In the genomic region with DNA sequence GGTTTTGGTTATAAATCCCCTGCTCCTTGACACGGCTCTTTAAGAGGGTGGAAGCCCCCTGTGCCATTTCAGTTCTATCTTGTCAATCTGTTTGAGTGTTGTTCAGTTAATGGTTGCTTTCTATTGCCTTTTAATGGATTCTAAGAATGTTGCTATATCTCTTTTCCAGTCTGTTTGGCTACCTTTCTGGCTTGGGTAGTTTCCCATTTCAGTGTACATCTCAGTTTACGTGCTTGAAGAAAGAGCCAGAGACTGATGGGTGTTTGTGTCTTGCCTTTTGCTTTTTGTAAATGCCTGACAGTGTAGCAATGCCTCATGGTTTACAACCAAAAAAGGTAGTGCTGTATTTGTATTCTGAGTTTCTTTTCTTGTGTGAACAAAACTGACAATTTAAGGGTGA, we compare ENCODE assay signal across 1 cellular context.
TF ChIP-seq lines count a peak whose summit lies in the region.

No MANE protein-coding gene starts in this region.

TF ChIP-seq in HCT116, 20 proteins besides CTCF, POLR2A, EP300 and RAD21 (continued from another document):
- TF ChIP-seq, protein P1, sequence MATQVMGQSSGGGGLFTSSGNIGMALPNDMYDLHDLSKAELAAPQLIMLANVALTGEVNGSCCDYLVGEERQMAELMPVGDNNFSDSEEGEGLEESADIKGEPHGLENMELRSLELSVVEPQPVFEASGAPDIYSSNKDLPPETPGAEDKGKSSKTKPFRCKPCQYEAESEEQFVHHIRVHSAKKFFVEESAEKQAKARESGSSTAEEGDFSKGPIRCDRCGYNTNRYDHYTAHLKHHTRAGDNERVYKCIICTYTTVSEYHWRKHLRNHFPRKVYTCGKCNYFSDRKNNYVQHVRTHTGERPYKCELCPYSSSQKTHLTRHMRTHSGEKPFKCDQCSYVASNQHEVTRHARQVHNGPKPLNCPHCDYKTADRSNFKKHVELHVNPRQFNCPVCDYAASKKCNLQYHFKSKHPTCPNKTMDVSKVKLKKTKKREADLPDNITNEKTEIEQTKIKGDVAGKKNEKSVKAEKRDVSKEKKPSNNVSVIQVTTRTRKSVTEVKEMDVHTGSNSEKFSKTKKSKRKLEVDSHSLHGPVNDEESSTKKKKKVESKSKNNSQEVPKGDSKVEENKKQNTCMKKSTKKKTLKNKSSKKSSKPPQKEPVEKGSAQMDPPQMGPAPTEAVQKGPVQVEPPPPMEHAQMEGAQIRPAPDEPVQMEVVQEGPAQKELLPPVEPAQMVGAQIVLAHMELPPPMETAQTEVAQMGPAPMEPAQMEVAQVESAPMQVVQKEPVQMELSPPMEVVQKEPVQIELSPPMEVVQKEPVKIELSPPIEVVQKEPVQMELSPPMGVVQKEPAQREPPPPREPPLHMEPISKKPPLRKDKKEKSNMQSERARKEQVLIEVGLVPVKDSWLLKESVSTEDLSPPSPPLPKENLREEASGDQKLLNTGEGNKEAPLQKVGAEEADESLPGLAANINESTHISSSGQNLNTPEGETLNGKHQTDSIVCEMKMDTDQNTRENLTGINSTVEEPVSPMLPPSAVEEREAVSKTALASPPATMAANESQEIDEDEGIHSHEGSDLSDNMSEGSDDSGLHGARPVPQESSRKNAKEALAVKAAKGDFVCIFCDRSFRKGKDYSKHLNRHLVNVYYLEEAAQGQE (IDR thresholded peaks at IDR 0.05; ENCODE audit: low read depth): no peak
- no peak for TF ChIP-seq ZNF274 (IDR thresholded peaks at IDR 0.05; ENCODE audit: low read depth, low read length)
- TF ChIP-seq, protein P2, sequence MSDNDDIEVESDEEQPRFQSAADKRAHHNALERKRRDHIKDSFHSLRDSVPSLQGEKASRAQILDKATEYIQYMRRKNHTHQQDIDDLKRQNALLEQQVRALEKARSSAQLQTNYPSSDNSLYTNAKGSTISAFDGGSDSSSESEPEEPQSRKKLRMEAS (IDR thresholded peaks at IDR 0.05): no peak
